In genomic region chr20:19073584-19074198, GRCh38 we compare ENCODE assay signal across 8 cellular contexts.
A peak's percentile ranks its signal among the peaks of the same experiment; 100 is the strongest.
DNase-seq lines count a peak whose midpoint lies in the region; ATAC-seq and TF ChIP-seq lines count a peak whose summit lies in the region.
"Had no signal": no experiment of that assay in that cellular context is flagged by ENCODE, and none has a peak within 500 bp of the region (broad histone marks: within the 10 kb centered on the region; RNA-seq: fewer than 3 reads in every experiment).

No MANE protein-coding gene starts in this region.

- H3K9me3 ChIP-seq in DOHH2 (ENCODE audit: control insufficient read depth, insufficient read depth, low read length) (no peaks in the 10 kb centered on the region), HEK293 (ENCODE audit: control insufficient read depth, insufficient read depth, low read depth, low read length) (no peaks in the 10 kb centered on the region), SK-N-SH (no peaks in the 10 kb centered on the region)

- H3K4me1 ChIP-seq in DOHH2 (ENCODE audit: control insufficient read depth, low read length) = peaks cover 57% of the 10 kb centered on the region
- H3K4me1 ChIP-seq in HEK293 (ENCODE audit: control insufficient read depth, insufficient read depth, low read length) = no peaks in the 10 kb centered on the region
- no peaks in the 10 kb centered on the region for H3K4me1 ChIP-seq in SK-N-SH (ENCODE audit: control insufficient read depth in 1 of 2, insufficient read depth in 2 of 2, low read depth in 1 of 2, low read length in 1 of 2)

- no peaks in the 10 kb centered on the region for H3K79me2 ChIP-seq in DOHH2 (ENCODE audit: control insufficient read depth, low read length)
- H3K79me2 ChIP-seq in SK-N-SH (ENCODE audit: insufficient read depth) = no peaks in the 10 kb centered on the region

- peak; percentile 47 for TF ChIP-seq CTCF in DOHH2 (IDR thresholded peaks at IDR 0.05; ENCODE audit: low read depth, low read length, poor library complexity, severe bottlenecking)
- 0 out of 2 replicates have a peak, but pooled peaks have one; percentile 14 for TF ChIP-seq CTCF in HEK293 (tag by site-specific recombination; IDR thresholded peaks at IDR 0.05)
- TF ChIP-seq CTCF in SK-N-SH (IDR thresholded peaks at IDR 0.05) = peak; percentile 50

- DNase-seq in SK-N-SH (peak; percentile 26), left kidney (ENCODE audit: low read depth, low spot score) (peak; percentile 23), GM19238 (ENCODE audit: insufficient read length, low spot score) (no peak)
- no peak for DNase-seq in stimulated activated naive CD4-positive, alpha-beta T cell treated with Interleukin-2 at 50 U/mL for 16 hours (lab: John Stamatoyannopoulos, UW)
- DNase-seq: NCI-H2171 treated with DMSO at 0.1 percent for 48 hours had no signal

- H2AFZ ChIP-seq in SK-N-SH (ENCODE audit: low read depth) = no peak overlapping the region

- H3K36me3 ChIP-seq in DOHH2 (ENCODE audit: control insufficient read depth, low read length) (no peaks in the 10 kb centered on the region), HEK293 (ENCODE audit: control insufficient read depth in 2 of 2, insufficient read depth in 1 of 2, low read length in 2 of 2) (no peaks in the 10 kb centered on the region), SK-N-SH (replicated peaks in 1 of 2; ENCODE audit: control insufficient read depth in 1 of 2, insufficient read depth in 2 of 2, low read length in 1 of 2) (no peaks in the 10 kb centered on the region)

- POLR2A ChIA-PET in HEK293 (lab: Yijun Ruan, JAX) = no interaction called here
- POLR2A ChIA-PET in SK-N-SH (lab: Yijun Ruan, JAX) = no interaction called here

- H3K27ac ChIP-seq in DOHH2 (ENCODE audit: low read depth, low read length) (no peak overlapping the region), HEK293 (ENCODE audit: extremely low read depth, low read depth, low read length) (no peak overlapping the region), SK-N-SH (ENCODE audit: low read depth in 2 of 2, low read length in 1 of 2) (no peak overlapping the region)

- H3K4me2 ChIP-seq in DOHH2 (ENCODE audit: low read length) (no peak overlapping the region), SK-N-SH (no peak overlapping the region)

- H3K27me3 ChIP-seq in DOHH2 (ENCODE audit: control insufficient read depth, low read length) (no peaks in the 10 kb centered on the region), SK-N-SH (ENCODE audit: insufficient read depth) (no peaks in the 10 kb centered on the region)

- WGBS in SK-N-SH (ENCODE audit: low lambda C conversion rate) = 4% methylated on average over 2 of the region's 2 CpGs

- no peaks in the 10 kb centered on the region for H4K20me1 ChIP-seq in DOHH2 (ENCODE audit: control insufficient read depth, insufficient read depth, low read depth, low read length)
- no peaks in the 10 kb centered on the region for H4K20me1 ChIP-seq in SK-N-SH (ENCODE audit: insufficient read depth)

- H3K9ac ChIP-seq in SK-N-SH = no peak overlapping the region

- no peaks in the 10 kb centered on the region for H3K9me2 ChIP-seq in DOHH2 (replicated peaks; ENCODE audit: control insufficient read depth, low read length)
- H3K9me2 ChIP-seq in SK-N-SH = no peaks in the 10 kb centered on the region

- H3F3A ChIP-seq in DOHH2 (ENCODE audit: control insufficient read depth, insufficient read depth) (no peaks in the 10 kb centered on the region), SK-N-SH (replicated peaks; ENCODE audit: insufficient read depth) (no peaks in the 10 kb centered on the region)

- H3K4me3 ChIP-seq in DOHH2 (ENCODE audit: low read length) (no peak overlapping the region), HEK293 (ENCODE audit: low read depth, low read length) (no peak overlapping the region), SK-N-SH (ENCODE audit: low read depth in 2 of 2, low read length in 1 of 2) (no peak overlapping the region)

- CTCF ChIA-PET in HEK293 (lab: Yijun Ruan, JAX) (interaction anchor here (0.5 to 1.7 kb wide), 8 partner anchors 9 to 589 kb away, joined by 3 to 6 read pairs (median 4); no protein-coding TSS in a partner anchor), SK-N-SH (lab: Yijun Ruan, JAX) (interaction anchor here (0.6 to 1.5 kb wide), 4 partner anchors 9 to 1162 kb away, joined by 3 to 4 read pairs (median 4); no protein-coding TSS in a partner anchor)

- ATAC-seq in GM18519 (IDR thresholded peaks at IDR 0.05; ENCODE audit: low FRiP score, unreplicated experiment) = no peak

- TF ChIP-seq RAD21 in SK-N-SH (IDR thresholded peaks at IDR 0.05; ENCODE audit: low read length) = no peak

- no peak for TF ChIP-seq EP300 in SK-N-SH (IDR thresholded peaks at IDR 0.05; ENCODE audit: borderline replicate concordance in 1 of 2, low read depth in 1 of 2, low read length in 1 of 2)

TF ChIP-seq in HEK293, 187 proteins besides CTCF, POLR2A, EP300 and RAD21:
- TF ChIP-seq SP3 (tag by site-specific recombination; IDR thresholded peaks at IDR 0.05) = no peak
- 0 out of 2 replicates have a peak, but pooled peaks have one; percentile 8 for TF ChIP-seq ZNF654 (tag by site-specific recombination; IDR thresholded peaks at IDR 0.05; ENCODE audit: low read depth)

TF ChIP-seq in SK-N-SH, 30 proteins besides CTCF, POLR2A, EP300 and RAD21:
- TF ChIP-seq IRF3 (IDR thresholded peaks at IDR 0.05; ENCODE audit: low read depth, low read length) = no peak
- TF ChIP-seq TCF12 (IDR thresholded peaks at IDR 0.05) = no peak
- no peak for TF ChIP-seq RXRA (IDR thresholded peaks at IDR 0.05; ENCODE audit: borderline replicate concordance, low read depth)

Comparison
In these comparisons a context has a peak if more than half of its experiments do, and no peak if none do; other contexts are left out.
1. DNase-seq: peak in SK-N-SH (single experiment) and left kidney (single experiment); none in stimulated activated naive CD4-positive, alpha-beta T cell treated with Interleukin-2 at 50 U/mL for 16 hours (single experiment) and GM19238 (single experiment).
2. Peak in every context shown above with its lines, with median percentiles within 50 percentile points of each other: CTCF ChIP-seq.